35 cellular contexts compared by ENCODE assay signal in the genomic region with DNA sequence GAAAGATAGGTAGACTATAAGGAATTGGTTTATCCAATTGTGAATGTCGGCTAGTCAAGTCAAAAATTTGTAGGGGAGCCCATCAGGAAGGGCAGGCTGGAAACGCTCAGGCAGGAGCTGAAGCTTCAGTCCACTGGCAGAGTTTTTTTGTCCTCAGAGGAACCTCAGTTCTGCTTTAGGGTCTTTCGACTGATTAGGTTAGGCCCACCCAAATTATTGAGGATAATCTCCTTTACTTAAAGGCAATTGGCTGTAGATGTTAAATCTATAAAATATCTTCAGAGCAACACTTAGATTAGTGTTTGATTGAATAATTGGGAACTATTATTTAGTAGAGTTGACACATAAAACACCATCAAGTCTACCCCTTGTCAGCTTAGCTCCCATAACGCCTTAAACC.
"Had no signal": no experiment of that assay in that cellular context is flagged by ENCODE, and none has a peak within 500 bp of the region (broad histone marks: within the 10 kb centered on the region; RNA-seq: fewer than 3 reads in every experiment).

No MANE protein-coding gene starts in this region.

- H3K9me3 ChIP-seq: MG63 had no signal

- H3K4me3 ChIP-seq: MG63 had no signal

- DNase-seq: Kasumi-1, MG63, MM.1S, MV-4-11, NCI-H1048, NCI-H1092, NCI-H1092 treated with DMSO at 0.1 percent for 48 hours, NCI-H1105, NCI-H1105 treated with DMSO at 0.1 percent for 48 hours, NCI-H1417, NCI-H1417 treated with DMSO at 0.1 percent for 48 hours, NCI-H1436, NCI-H1436 treated with DMSO at 0.1 percent for 48 hours, NCI-H146, NCI-H1694, NCI-H1694 treated with DMSO at 0.1 percent for 48 hours, NCI-H187, NCI-H187 treated with DMSO at 0.1 percent for 48 hours, NCI-H1930, NCI-H2029, NCI-H2029 treated with DMSO at 0.1 percent for 48 hours, NCI-H2081, NCI-H2081 treated with DMSO at 0.1 percent for 48 hours, NCI-H2107, NCI-H2171, NCI-H2171 treated with DMSO at 0.1 percent for 48 hours, NCI-H2227 treated with DMSO at 0.1 percent for 48 hours, NCI-H226, NCI-H345, NCI-H446, NCI-H446 treated with DMSO at 0.1 percent for 48 hours, NCI-H510A, NCI-H510A treated with DMSO at 0.1 percent for 48 hours, NCI-H524, NCI-H524 treated with DMSO at 0.1 percent for 48 hours had no signal

- H3K27me3 ChIP-seq: MG63 had no signal

- H3K36me3 ChIP-seq: MG63 had no signal
